In genomic region chr5:41883243-41883642, GRCh38 we compare ENCODE assay signal across 1 cellular context.
TF ChIP-seq lines count a peak whose summit lies in the region.

No MANE protein-coding gene starts in this region.

TF ChIP-seq in GM23338, 12 proteins besides CTCF, POLR2A, EP300 and RAD21 (continued from another document):
- no peak for TF ChIP-seq ZNF462 (CRISPR knock-in tag; IDR thresholded peaks at IDR 0.05)
- no peak for TF ChIP-seq CREB1 (CRISPR knock-in tag; IDR thresholded peaks at IDR 0.05; ENCODE audit: low read depth)
- no peak for TF ChIP-seq ZNF331 (CRISPR knock-in tag; IDR thresholded peaks at IDR 0.05; ENCODE audit: low read depth)
- TF ChIP-seq ZNF114 (CRISPR knock-in tag; IDR thresholded peaks at IDR 0.05) = no peak
TF ChIP-seq in GM23338: peak in this region for 0.
